In genomic region chr3:105157016-105157765, GRCh38 we compare ENCODE assay signal across 25 cellular contexts.
"Had no signal": no experiment of that assay in that cellular context is flagged by ENCODE, and none has a peak within 500 bp of the region (broad histone marks: within the 10 kb centered on the region; RNA-seq: fewer than 3 reads in every experiment).

No MANE protein-coding gene starts in this region.

- H3K27ac ChIP-seq: adrenal gland, lower lobe of right lung, prostate gland, spleen, upper lobe of right lung, WERI-Rb-1 had no signal

- H3K9me3 ChIP-seq: adrenal gland, lower lobe of right lung, prostate gland, spleen, upper lobe of right lung had no signal

- H3K4me3 Mint-ChIP-seq: activated naive CD8-positive, alpha-beta T cell; activated T-cell treated with anti-CD3 and anti-CD28 coated beads, Interleukin-2, amount 50 U/mL, for 24 hours; naive B cell; neural crest cell; T-cell; T-helper 2 cell treated with Interferon-gamma antibody and Interleukin-4, amounts not matched to agents 5 μg/mL and 100 μg/mL, for 36 hours had no signal

- H3K4me3 ChIP-seq: adrenal gland, lower lobe of right lung, prostate gland, spleen, upper lobe of right lung had no signal

- H3K27ac Mint-ChIP-seq: activated naive CD8-positive, alpha-beta T cell; activated T-cell treated with anti-CD3 and anti-CD28 coated beads, Interleukin-2, amount 50 U/mL, for 24 hours; activated T-helper 2 cell treated with anti-CD3 and anti-CD28 coated beads, Interferon-gamma antibody, Interleukin-2, Interleukin-4, amounts not matched to agents 10 μg/mL and 5 μg/mL and 100 μg/mL, durations not matched to agents 14 hours and 24 hours and 36 hours; naive B cell; T-cell; T-helper 2 cell treated with Interferon-gamma antibody and Interleukin-4, amounts not matched to agents 5 μg/mL and 100 μg/mL, for 36 hours had no signal

- H3K36me3 Mint-ChIP-seq: activated naive CD8-positive, alpha-beta T cell; naive B cell; T-cell had no signal

- H3K27me3 ChIP-seq: adrenal gland, spleen, upper lobe of right lung had no signal

- H3K4me1 ChIP-seq: adrenal gland, lower lobe of right lung, prostate gland, spleen, upper lobe of right lung had no signal

- DNase-seq: activated CD8-positive, alpha-beta memory T cell treated with anti-CD3 and anti-CD28 coated beads, Interleukin-2, amount 50 U/mL, for 4 hours; activated naive CD4-positive, alpha-beta T cell; activated T-cell treated with anti-CD3 and anti-CD28 coated beads, Interleukin-2, amount 50 U/mL, for 24 hours; central memory CD4-positive, alpha-beta T cell; dermis blood vessel endothelial cell; effector memory CD4-positive, alpha-beta T cell; foreskin melanocyte; kidney; lower lobe of right lung; naive B cell; spleen; stimulated activated CD4-positive, alpha-beta T cell treated with anti-CD3 and anti-CD28 coated beads, Interleukin-4, amount 100 ng/mL, for 1 hour; stimulated activated naive CD4-positive, alpha-beta T cell; T-cell; upper lobe of right lung; WERI-Rb-1 had no signal

- H3K4me1 Mint-ChIP-seq: naive B cell, T-cell had no signal

- H3K27me3 Mint-ChIP-seq: activated naive CD8-positive, alpha-beta T cell; activated T-cell treated with anti-CD3 and anti-CD28 coated beads, Interleukin-2, amount 50 U/mL, for 24 hours; T-cell had no signal

- H3K36me3 ChIP-seq: adrenal gland, lower lobe of right lung, prostate gland, spleen, upper lobe of right lung, WERI-Rb-1 had no signal

- FAIRE-seq: astrocyte, endothelial cell of umbilical vein, kidney, TTC549 had no signal

- H3K9me3 Mint-ChIP-seq: activated T-cell treated with anti-CD3 and anti-CD28 coated beads, Interleukin-2, amount 50 U/mL, for 24 hours; activated T-helper 2 cell treated with anti-CD3 and anti-CD28 coated beads, Interferon-gamma antibody, Interleukin-2, Interleukin-4, amounts not matched to agents 10 μg/mL and 5 μg/mL and 100 μg/mL, durations not matched to agents 14 hours and 24 hours and 36 hours; T-cell; T-helper 2 cell treated with Interferon-gamma antibody and Interleukin-4, amounts not matched to agents 5 μg/mL and 100 μg/mL, for 36 hours had no signal
